1 cellular context compared by ENCODE assay signal in genomic region chr6:144264270-144265060, GRCh38.
TF ChIP-seq lines count a peak whose summit lies in the region.

No MANE protein-coding gene starts in this region.

TF ChIP-seq in HepG2, 621 proteins besides CTCF, POLR2A, EP300 and RAD21 (continued from another document and continues in another):
- TF ChIP-seq ARID5B (CRISPR knock-in tag; IDR thresholded peaks at IDR 0.05) (peak; percentile 85), JDP2 (CRISPR knock-in tag; IDR thresholded peaks at IDR 0.05; ENCODE audit: borderline replicate concordance) (no peak), FOXK1 (CRISPR knock-in tag; IDR thresholded peaks at IDR 0.05; ENCODE audit: borderline replicate concordance, low read depth) (peak; percentile 45; the same call in 1 of the 2 replicates), PAXIP1 (CRISPR knock-in tag; conservative IDR thresholded peaks at IDR 0.05) (peak; percentile 41), BCL6 (CRISPR knock-in tag; IDR thresholded peaks at IDR 0.05) (peak; percentile 61), SOX13 (IDR thresholded peaks at IDR 0.05) (no peak), SOX13 (CRISPR knock-in tag; conservative IDR thresholded peaks at IDR 0.05 in 1 of 2, IDR thresholded peaks at IDR 0.05 in 1 of 2) (peak in 1 of 2 experiments; percentile 50; a peak in 1 of 4 replicates), XBP1 (CRISPR knock-in tag; IDR thresholded peaks at IDR 0.05) (no peak), BRCA1 (CRISPR knock-in tag; IDR thresholded peaks at IDR 0.05) (no peak), ZNF138 (CRISPR knock-in tag; IDR thresholded peaks at IDR 0.05; ENCODE audit: low read depth) (no peak), ARID2 (CRISPR knock-in tag; IDR thresholded peaks at IDR 0.05; ENCODE audit: borderline replicate concordance) (0 out of 2 replicates have a peak, but pooled peaks have one; percentile 37), GTF2F1 (IDR thresholded peaks at IDR 0.05; ENCODE audit: low read length) (no peak), ZC3H13 (CRISPR knock-in tag; IDR thresholded peaks at IDR 0.05) (no peak), ZGPAT (CRISPR knock-in tag; IDR thresholded peaks at IDR 0.05) (peak; percentile 74), E2F1 (CRISPR knock-in tag; IDR thresholded peaks at IDR 0.05) (no peak), SUZ12 (IDR thresholded peaks at IDR 0.05; ENCODE audit: low read depth, low read length) (no peak), FOXP4 (CRISPR knock-in tag; IDR thresholded peaks at IDR 0.05) (peak; percentile 63), KLF16 (CRISPR knock-in tag; IDR thresholded peaks at IDR 0.05) (0 out of 4 replicates have a peak, but pooled peaks of 1 of the 2 experiments have one; percentile 13), MAF1 (CRISPR knock-in tag; IDR thresholded peaks at IDR 0.05; ENCODE audit: borderline replicate concordance) (no peak), KLF11 (CRISPR knock-in tag; IDR thresholded peaks at IDR 0.05) (no peak), HOXA3 (CRISPR knock-in tag; IDR thresholded peaks at IDR 0.05) (0 out of 2 replicates have a peak, but pooled peaks have one; percentile 16), NCOR1 (IDR thresholded peaks at IDR 0.05; ENCODE audit: borderline replicate concordance, low read length) (0 out of 2 replicates have a peak, but pooled peaks have one; percentile 13), SYNCRIP (IDR thresholded peaks at IDR 0.05; ENCODE audit: insufficient read depth, low read depth, low read length) (no peak), UBTF (CRISPR knock-in tag; IDR thresholded peaks at IDR 0.05) (no peak), ZNF775 (CRISPR knock-in tag; IDR thresholded peaks at IDR 0.05; ENCODE audit: borderline replicate concordance) (no peak), SOX5 (CRISPR knock-in tag; IDR thresholded peaks at IDR 0.05; ENCODE audit: borderline replicate concordance) (peak; percentile 39; the same call in 1 of the 2 replicates), TCF7 (IDR thresholded peaks at IDR 0.05; ENCODE audit: low read depth) (peak; percentile 65; the same call in 1 of the 2 replicates), LCORL (IDR thresholded peaks at IDR 0.05) (no peak), LCORL (CRISPR knock-in tag; IDR thresholded peaks at IDR 0.05) (peak; percentile 72; the same call in 1 of the 2 replicates), ZNF20 (CRISPR knock-in tag; IDR thresholded peaks at IDR 0.05) (no peak), MBD4 (IDR thresholded peaks at IDR 0.05; ENCODE audit: borderline replicate concordance, low read length) (peak; percentile 84; the same call in 1 of the 2 replicates), TAF15 (IDR thresholded peaks at IDR 0.05; ENCODE audit: low read depth, low read length, poor library complexity, severe bottlenecking) (no peak), TSC22D2 (CRISPR knock-in tag; IDR thresholded peaks at IDR 0.05; ENCODE audit: borderline replicate concordance) (no peak), HHEX (CRISPR knock-in tag; IDR thresholded peaks at IDR 0.05) (no peak), TBX2 (CRISPR knock-in tag; IDR thresholded peaks at IDR 0.05; ENCODE audit: borderline replicate concordance) (peak; percentile 50; the same call in 1 of the 2 replicates), NFE2L2 (IDR thresholded peaks at IDR 0.05; ENCODE audit: low read length) (peak; percentile 54; the same call in 1 of the 2 replicates), KAT8 (CRISPR knock-in tag; IDR thresholded peaks at IDR 0.05) (0 out of 2 replicates have a peak, but pooled peaks have one; percentile 22), SAP130 (CRISPR knock-in tag; IDR thresholded peaks at IDR 0.05; ENCODE audit: low read depth) (peak; percentile 77), PAWR (CRISPR knock-in tag; IDR thresholded peaks at IDR 0.05; ENCODE audit: borderline replicate concordance) (no peak), KDM4B (CRISPR knock-in tag; IDR thresholded peaks at IDR 0.05) (0 out of 2 replicates have a peak, but pooled peaks have one; percentile 37), ZSCAN12 (CRISPR knock-in tag; IDR thresholded peaks at IDR 0.05) (0 out of 2 replicates have a peak, but pooled peaks have one; percentile 14), ELF3 (CRISPR knock-in tag; IDR thresholded peaks at IDR 0.05) (peak; percentile 85), MTF2 (CRISPR knock-in tag; IDR thresholded peaks at IDR 0.05; ENCODE audit: borderline replicate concordance) (no peak), YEATS2 (CRISPR knock-in tag; IDR thresholded peaks at IDR 0.05; ENCODE audit: borderline replicate concordance) (peak; percentile 46; the same call in 1 of the 2 replicates), NFRKB (IDR thresholded peaks at IDR 0.05) (no peak), MAFK (conservative IDR thresholded peaks at IDR 0.05 in 1 of 2, IDR thresholded peaks at IDR 0.05 in 1 of 2; ENCODE audit: low read length in 2 of 2) (peak; percentile 97 to 98), TEF (CRISPR knock-in tag; IDR thresholded peaks at IDR 0.05) (0 out of 2 replicates have a peak, but pooled peaks have one; percentile 25), IRF2 (CRISPR knock-in tag; IDR thresholded peaks at IDR 0.05) (peak; percentile 16), FOXA3 (CRISPR knock-in tag; IDR thresholded peaks at IDR 0.05) (peak; percentile 97), ZNF572 (CRISPR knock-in tag; IDR thresholded peaks at IDR 0.05) (no peak), PITX1 (CRISPR knock-in tag; IDR thresholded peaks at IDR 0.05) (no peak), THAP11 (CRISPR knock-in tag; IDR thresholded peaks at IDR 0.05) (no peak), NPAS2 (CRISPR knock-in tag; IDR thresholded peaks at IDR 0.05; ENCODE audit: borderline replicate concordance) (no peak), ATF4 (CRISPR knock-in tag; IDR thresholded peaks at IDR 0.05) (no peak), STAG1 (CRISPR knock-in tag; IDR thresholded peaks at IDR 0.05) (0 out of 2 replicates have a peak, but pooled peaks have one; percentile 6), MXI1 (IDR thresholded peaks at IDR 0.05; ENCODE audit: borderline replicate concordance, low read depth, low read length) (no peak), HDAC6 (IDR thresholded peaks at IDR 0.05; ENCODE audit: low read depth, low read length) (no peak), SRSF1 (optimal IDR thresholded peaks at IDR 0.05; ENCODE audit: low read depth, low read length) (no peak)
